19 cellular contexts compared by ENCODE assay signal in the genomic region with DNA sequence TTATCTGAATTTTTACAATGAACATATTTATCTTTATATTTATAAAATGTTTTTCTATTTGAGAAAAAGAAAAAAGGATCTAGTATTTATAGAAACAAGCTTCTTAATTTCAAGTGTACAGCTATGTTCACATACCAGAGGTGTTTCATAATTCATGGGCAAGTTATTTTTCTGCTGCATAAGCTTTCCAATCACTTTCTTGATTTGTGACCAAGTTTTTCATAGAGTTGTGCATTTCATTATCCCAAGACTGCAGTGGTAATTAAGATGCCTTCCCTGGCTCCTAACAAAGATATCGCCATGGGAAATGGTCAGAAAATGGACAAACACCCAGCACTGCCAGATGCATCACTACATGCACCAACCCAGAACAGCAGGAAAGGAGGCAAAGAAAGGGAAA.
"Had no signal": no experiment of that assay in that cellular context is flagged by ENCODE, and none has a peak within 500 bp of the region (broad histone marks: within the 10 kb centered on the region; RNA-seq: fewer than 3 reads in every experiment).

No MANE protein-coding gene starts in this region.

- H3K4me3 Mint-ChIP-seq: activated CD8-positive, alpha-beta memory T cell treated with anti-CD3 and anti-CD28 coated beads, Interleukin-2, amount 10 ng/mL, durations not matched to agents 7 days and 5 days; activated naive CD8-positive, alpha-beta T cell treated with anti-CD3 and anti-CD28 coated beads for 36 hours; activated T-cell treated with anti-CD3 and anti-CD28 coated beads, Interleukin-2, amount 50 U/mL, for 24 hours; memory B cell; nephron had no signal

- DNase-seq: activated CD4-positive, alpha-beta T cell treated with anti-CD3 and anti-CD28 coated beads, Interleukin-2, amount 50 U/mL, for 4 hours; activated CD8-positive, alpha-beta memory T cell treated with anti-CD3 and anti-CD28 coated beads, Interleukin-2, amount 10 ng/mL, durations not matched to agents 7 days and 5 days; activated gamma-delta T cell; activated naive CD8-positive, alpha-beta T cell treated with anti-CD3 and anti-CD28 coated beads for 36 hours; activated T-cell treated with anti-CD3 and anti-CD28 coated beads, Interleukin-2, amount 50 U/mL, for 24 hours; aorta; foreskin melanocyte; heart left ventricle; islet precursor cell; ovary; sigmoid colon; stimulated activated CD4-positive, alpha-beta T cell treated with anti-CD3 and anti-CD28 coated beads, Interleukin-2, amount 100 ng/mL, for 48 hours; stimulated activated naive CD8-positive, alpha-beta T cell treated with anti-CD3 and anti-CD28 coated beads, Interleukin-15, Interleukin-2, amounts not matched to agents 100 U/mL and 50 U/mL, for 24 hours; upper lobe of left lung had no signal

- H3K36me3 Mint-ChIP-seq: memory B cell had no signal

- H3K4me3 ChIP-seq: heart left ventricle, ovary, sigmoid colon, upper lobe of left lung had no signal

- H3K27me3 Mint-ChIP-seq: activated CD8-positive, alpha-beta memory T cell treated with anti-CD3 and anti-CD28 coated beads, Interleukin-2, amount 10 ng/mL, durations not matched to agents 7 days and 5 days; activated naive CD8-positive, alpha-beta T cell treated with anti-CD3 and anti-CD28 coated beads for 36 hours; activated T-cell treated with anti-CD3 and anti-CD28 coated beads, Interleukin-2, amount 50 U/mL, for 24 hours had no signal

- H3K27ac ChIP-seq: heart left ventricle, ovary, sigmoid colon, upper lobe of left lung had no signal

- H3K9me3 ChIP-seq: heart left ventricle, ovary, sigmoid colon, upper lobe of left lung had no signal

- H3K27me3 ChIP-seq: heart left ventricle, ovary, sigmoid colon, upper lobe of left lung had no signal

- H3K4me1 Mint-ChIP-seq: nephron had no signal

- ATAC-seq: activated CD4-positive, CD25-positive, alpha-beta regulatory T cell treated with anti-CD3 and anti-CD28 coated beads, Interleukin-2, amount 50 U/mL, for 24 hours; activated CD8-positive, alpha-beta memory T cell treated with anti-CD3 and anti-CD28 coated beads, Interleukin-2, amount 10 ng/mL, durations not matched to agents 7 days and 5 days; esophagus mucosa; heart left ventricle; left lobe of liver; stimulated activated naive CD8-positive, alpha-beta T cell treated with anti-CD3 and anti-CD28 coated beads, Interleukin-15, Interleukin-2, amounts not matched to agents 100 U/mL and 50 U/mL, for 24 hours had no signal

- H3K36me3 ChIP-seq: heart left ventricle, ovary, sigmoid colon had no signal

- H3K27ac Mint-ChIP-seq: activated CD8-positive, alpha-beta memory T cell treated with anti-CD3 and anti-CD28 coated beads, Interleukin-2, amount 10 ng/mL, durations not matched to agents 7 days and 5 days; activated naive CD8-positive, alpha-beta T cell treated with anti-CD3 and anti-CD28 coated beads for 36 hours; activated T-cell treated with anti-CD3 and anti-CD28 coated beads, Interleukin-2, amount 50 U/mL, for 24 hours; memory B cell had no signal

- H3K9me3 Mint-ChIP-seq: activated naive CD8-positive, alpha-beta T cell treated with anti-CD3 and anti-CD28 coated beads for 36 hours; activated T-cell treated with anti-CD3 and anti-CD28 coated beads, Interleukin-2, amount 50 U/mL, for 24 hours; memory B cell; nephron had no signal
